In genomic region chr18:69885841-69886531, GRCh38 we compare ENCODE assay signal across 9 cellular contexts.
DNase-seq lines count a peak whose midpoint lies in the region; ATAC-seq and TF ChIP-seq lines count a peak whose summit lies in the region.
"Had no signal": no experiment of that assay in that cellular context is flagged by ENCODE, and none has a peak within 500 bp of the region (broad histone marks: within the 10 kb centered on the region; RNA-seq: fewer than 3 reads in every experiment).

No MANE protein-coding gene starts in this region.

- no peak overlapping the region for H3K4me3 ChIP-seq in tibial nerve
- H3K4me3 ChIP-seq: skin epidermis had no signal

- no peaks in the 10 kb centered on the region for H3K36me3 ChIP-seq in tibial nerve

- DNase-seq in central memory CD4-positive, alpha-beta T cell: peak; percentile 29
- DNase-seq in tibial nerve (ENCODE audit: low spot score in 2 of 2) (no peak), UCSD-AML1 (lab: John Stamatoyannopoulos, UW; ENCODE audit: unreplicated experiment) (no peak), superior temporal gyrus (ENCODE audit: extremely low spot score) (no peak), AG08395 (ENCODE audit: low spot score) (no peak)

- no peak for TF ChIP-seq CTCF in tibial nerve (IDR thresholded peaks at IDR 0.05)

- no peak for TF ChIP-seq POLR2A in tibial nerve (IDR thresholded peaks at IDR 0.05)

- H3K4me1 ChIP-seq in tibial nerve: no peaks in the 10 kb centered on the region

- no peak for TF ChIP-seq EP300 in tibial nerve (IDR thresholded peaks at IDR 0.05)

- no peaks in the 10 kb centered on the region for H3K27me3 ChIP-seq in tibial nerve

- no peak overlapping the region for H3K27ac ChIP-seq in tibial nerve

- ATAC-seq in GM18502 (IDR thresholded peaks at IDR 0.05; ENCODE audit: poor library complexity, unreplicated experiment): peak; percentile 61
- ATAC-seq in GM21390 (IDR thresholded peaks at IDR 0.05; ENCODE audit: unreplicated experiment): peak; percentile 75
- peak; percentile 82 for ATAC-seq in HG03432 (IDR thresholded peaks at IDR 0.05; ENCODE audit: unreplicated experiment)

- WGBS in tibial nerve, 2 donors: 95% methylated on average over 20 of the region's 20 CpGs

- no peaks in the 10 kb centered on the region for H3K9me3 ChIP-seq in tibial nerve
